36 cellular contexts compared by ENCODE assay signal in genomic region chr10:27717191-27717590, GRCh38. TPM values are rescaled to one million over a fixed set of nuclear protein-coding genes. Genes with fewer than 3 reads are reported as not detected.
"Had no signal": no experiment of that assay in that cellular context is flagged by ENCODE, and none has a peak within 500 bp of the region (broad histone marks: within the 10 kb centered on the region; RNA-seq: fewer than 3 reads in every experiment).

No MANE protein-coding gene starts in this region.

- H3K27ac Mint-ChIP-seq: activated B cell treated with CpG ODN at 0.5 μM for 24 hours; activated CD4-positive, alpha-beta memory T cell treated with anti-CD3 and anti-CD28 coated beads, Interleukin-2, amount 10 ng/mL, durations not matched to agents 7 days and 5 days; activated CD8-positive, alpha-beta memory T cell treated with anti-CD3 and anti-CD28 coated beads, Interleukin-2, amount 10 ng/mL, durations not matched to agents 7 days and 5 days; activated naive CD4-positive, alpha-beta T cell treated with anti-CD3 and anti-CD28 coated beads, Interleukin-2, amount 10 ng/mL, durations not matched to agents 7 days and 5 days; activated naive CD8-positive, alpha-beta T cell; activated naive CD8-positive, alpha-beta T cell treated with anti-CD3 and anti-CD28 coated beads, Interleukin-2, amount 50 U/mL, for 24 hours had no signal

- ATAC-seq: activated CD8-positive, alpha-beta memory T cell treated with anti-CD3 and anti-CD28 coated beads, Interleukin-2, amount 10 ng/mL, durations not matched to agents 7 days and 5 days; activated naive CD8-positive, alpha-beta T cell treated with anti-CD3 and anti-CD28 coated beads, Interleukin-2, amount 50 U/mL, for 24 hours; PC-3; Right ventricle myocardium inferior had no signal

- H3K36me3 Mint-ChIP-seq: activated CD8-positive, alpha-beta memory T cell treated with anti-CD3 and anti-CD28 coated beads, Interleukin-2, amount 10 ng/mL, durations not matched to agents 7 days and 5 days; activated naive CD4-positive, alpha-beta T cell treated with anti-CD3 and anti-CD28 coated beads, Interleukin-2, amount 10 ng/mL, durations not matched to agents 7 days and 5 days; activated naive CD8-positive, alpha-beta T cell had no signal

- H3K27ac ChIP-seq: breast epithelium, KMS-11, Peyer's patch, VCaP had no signal

- H3K4me1 Mint-ChIP-seq: activated B cell treated with CpG ODN at 0.5 μM for 24 hours; activated CD4-positive, alpha-beta memory T cell treated with anti-CD3 and anti-CD28 coated beads, Interleukin-2, amount 10 ng/mL, durations not matched to agents 7 days and 5 days; activated CD8-positive, alpha-beta memory T cell treated with anti-CD3 and anti-CD28 coated beads, Interleukin-2, amount 10 ng/mL, durations not matched to agents 7 days and 5 days; activated naive CD4-positive, alpha-beta T cell treated with anti-CD3 and anti-CD28 coated beads, Interleukin-2, amount 10 ng/mL, durations not matched to agents 7 days and 5 days; activated naive CD8-positive, alpha-beta T cell treated with anti-CD3 and anti-CD28 coated beads, Interleukin-2, amount 50 U/mL, for 24 hours had no signal

- H3K27me3 ChIP-seq: Peyer's patch had no signal

- H3K36me3 ChIP-seq: breast epithelium, Peyer's patch had no signal

- H3K4me1 ChIP-seq: breast epithelium, Peyer's patch had no signal

- DNase-seq: activated B cell treated with CpG ODN at 0.5 μM for 24 hours; activated CD4-positive, alpha-beta memory T cell treated with anti-CD3 and anti-CD28 coated beads, Interleukin-2, amount 10 ng/mL, durations not matched to agents 7 days and 5 days; activated CD4-positive, alpha-beta T cell treated with anti-CD3 and anti-CD28 coated beads for 1 hour; activated CD4-positive, alpha-beta T cell treated with anti-CD3 and anti-CD28 coated beads for 48 hours; activated CD8-positive, alpha-beta memory T cell treated with anti-CD3 and anti-CD28 coated beads for 24 hours; activated CD8-positive, alpha-beta memory T cell treated with anti-CD3 and anti-CD28 coated beads, Interleukin-2, amount 10 ng/mL, durations not matched to agents 7 days and 5 days; activated CD8-positive, alpha-beta memory T cell treated with anti-CD3 and anti-CD28 coated beads, Interleukin-2, amount 50 U/mL, for 48 hours; activated effector memory CD4-positive, alpha-beta T cell treated with Interleukin-2 at 50 U/mL for 16 hours; activated naive CD4-positive, alpha-beta T cell treated with anti-CD3 and anti-CD28 coated beads, Interleukin-2, amount 10 ng/mL, durations not matched to agents 7 days and 5 days; activated naive CD8-positive, alpha-beta T cell treated with anti-CD3 and anti-CD28 coated beads, Interleukin-2, amount 50 U/mL, for 24 hours; activated T-cell treated with anti-CD3 and anti-CD28 coated beads, Interleukin-2, amount 50 U/mL, for 48 hours; anterior cingulate cortex; NCI-H1092 treated with DMSO at 0.1 percent for 48 hours; NCI-H1417; NCI-H146; NCI-H187; NCI-H2029 treated with DMSO at 0.1 percent for 48 hours; NCI-H2107; NCI-H2171; NCI-H510A; NCI-H748 treated with DMSO at 0.1 percent for 48 hours; NK-92 treated with Interleukin-12 subunit alpha and Interleukin-12 subunit beta, amount 100 ng/mL, for 24 hours; PC-3; Peyer's patch; RPMI8226; SIG-M5; SW 1271; T-helper 1 cell; T-helper 2 cell; T-helper 9 cell had no signal

- H3K9me3 ChIP-seq: breast epithelium, Peyer's patch had no signal

- H3K4me3 ChIP-seq: breast epithelium, Peyer's patch had no signal

- H3K4me3 Mint-ChIP-seq: activated B cell treated with CpG ODN at 0.5 μM for 24 hours; activated CD4-positive, alpha-beta memory T cell treated with anti-CD3 and anti-CD28 coated beads, Interleukin-2, amount 10 ng/mL, durations not matched to agents 7 days and 5 days; activated CD8-positive, alpha-beta memory T cell treated with anti-CD3 and anti-CD28 coated beads, Interleukin-2, amount 10 ng/mL, durations not matched to agents 7 days and 5 days; activated naive CD4-positive, alpha-beta T cell treated with anti-CD3 and anti-CD28 coated beads, Interleukin-2, amount 10 ng/mL, durations not matched to agents 7 days and 5 days; activated naive CD8-positive, alpha-beta T cell; activated naive CD8-positive, alpha-beta T cell treated with anti-CD3 and anti-CD28 coated beads, Interleukin-2, amount 50 U/mL, for 24 hours had no signal

- H3K9ac ChIP-seq: KMS-11 had no signal

- H3K9me3 Mint-ChIP-seq: activated B cell treated with CpG ODN at 0.5 μM for 24 hours; activated CD4-positive, alpha-beta memory T cell treated with anti-CD3 and anti-CD28 coated beads, Interleukin-2, amount 10 ng/mL, durations not matched to agents 7 days and 5 days; activated naive CD4-positive, alpha-beta T cell treated with anti-CD3 and anti-CD28 coated beads, Interleukin-2, amount 10 ng/mL, durations not matched to agents 7 days and 5 days; activated naive CD8-positive, alpha-beta T cell treated with anti-CD3 and anti-CD28 coated beads, Interleukin-2, amount 50 U/mL, for 24 hours had no signal

- H3K4me2 ChIP-seq: KMS-11 had no signal

RNA-seq across cellular contexts. Expression of gene MKX, which starts 28.4 kb away (rescaled TPM):
- total RNA-seq: activated B cell treated with CpG ODN at 0.5 μM for 24 hours; activated CD8-positive, alpha-beta memory T cell treated with anti-CD3 and anti-CD28 coated beads, Interleukin-2, amount 10 ng/mL, durations not matched to agents 7 days and 5 days; SK-MEL-5 had no signal
